Comparison of ENCODE assay signal across 23 cellular contexts in the genomic region with DNA sequence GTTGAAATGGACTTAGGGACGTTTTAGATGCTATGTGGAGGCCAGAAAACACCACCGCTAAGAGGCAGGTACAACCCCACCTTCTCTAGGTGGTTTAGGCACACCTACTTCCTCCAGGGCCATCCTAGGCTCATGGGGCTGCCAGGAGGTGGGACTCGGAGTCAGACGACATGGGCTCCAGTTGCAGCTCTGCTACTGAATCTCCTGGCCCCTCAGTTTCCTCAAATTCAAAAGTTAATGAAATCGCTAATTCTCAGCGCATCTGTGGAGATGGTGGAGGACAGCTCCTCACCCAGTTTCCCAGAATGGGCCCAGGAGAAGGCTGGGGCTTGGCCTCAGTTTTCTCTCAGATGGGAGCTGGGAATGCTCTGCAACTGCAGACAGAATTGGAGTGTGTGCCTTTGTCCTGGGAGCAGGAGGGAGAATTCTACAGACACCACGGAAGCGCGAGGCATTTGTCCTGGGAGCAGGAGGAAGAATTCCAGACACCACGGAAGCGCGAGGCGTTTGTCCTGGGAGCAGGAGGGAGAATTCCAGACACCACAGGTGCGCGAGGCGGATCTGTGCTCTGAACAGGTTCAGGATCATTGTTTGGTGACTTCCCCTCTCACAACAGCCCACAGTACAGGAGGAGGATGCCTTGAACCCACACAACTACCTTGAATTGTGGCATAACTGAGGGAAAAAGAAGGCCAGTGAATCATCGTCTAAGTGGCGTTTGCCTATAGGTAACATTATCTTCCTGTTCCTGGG.
DNase-seq lines count a peak whose midpoint lies in the region; TF ChIP-seq lines count a peak whose summit lies in the region.
"Had no signal": no experiment of that assay in that cellular context is flagged by ENCODE, and none has a peak within 500 bp of the region (broad histone marks: within the 10 kb centered on the region; RNA-seq: fewer than 3 reads in every experiment).

No MANE protein-coding gene starts in this region.

- in situ Hi-C loops in HAP-1 (cut with MboI; ENCODE audit: low sequenced_read_pairs) = no loop called here

- no peak overlapping the region for H3K9ac ChIP-seq in neural progenitor cell
- H3K9ac ChIP-seq: BLaER1 treated with 17β-estradiol and CSF1 and Interleukin-3, amounts not matched to agents 10 nM and 100 nM had no signal

- H3K4me1 ChIP-seq in right atrium auricular region (no peaks in the 10 kb centered on the region), neural progenitor cell (peaks cover 8% of the 10 kb centered on the region), HAP-1 (no peaks in the 10 kb centered on the region)

- no peak overlapping the region for H2AFZ ChIP-seq in neural progenitor cell (replicated peaks)

- H3K27ac Mint-ChIP-seq in neural progenitor cell = no peak overlapping the region
- H3K27ac Mint-ChIP-seq: CD4-positive, alpha-beta T cell had no signal

- no peaks in the 10 kb centered on the region for H3K79me2 ChIP-seq in neural progenitor cell (ENCODE audit: low read depth)

- TF ChIP-seq CTCF in right atrium auricular region (IDR thresholded peaks at IDR 0.05) = no peak
- no peak for TF ChIP-seq CTCF in neural progenitor cell (IDR thresholded peaks at IDR 0.05)

- H3K9me3 ChIP-seq in right atrium auricular region (no peaks in the 10 kb centered on the region), neural progenitor cell (ENCODE audit: low read depth) (no peaks in the 10 kb centered on the region), HAP-1 (no peaks in the 10 kb centered on the region)
- H3K9me3 ChIP-seq: BLaER1 treated with 17β-estradiol and CSF1 and Interleukin-3, amounts not matched to agents 10 nM and 100 nM had no signal

- H3K4me1 Mint-ChIP-seq in neural progenitor cell = peaks cover 14% of the 10 kb centered on the region

- no peaks in the 10 kb centered on the region for H3F3A ChIP-seq in neural progenitor cell (ENCODE audit: low read depth)

- intact Hi-C loops in cardiac septum (cut with DNase I) = no loop called here

- H3K4me3 ChIP-seq in right atrium auricular region = no peak overlapping the region
- H3K4me3 ChIP-seq in neural progenitor cell = no peak overlapping the region
- no peak overlapping the region for H3K4me3 ChIP-seq in HAP-1
- H3K4me3 ChIP-seq: BLaER1 treated with 17β-estradiol and CSF1 and Interleukin-3, amounts not matched to agents 10 nM and 100 nM; GM12878; SK-N-MC had no signal

- H3K4me2 ChIP-seq in neural progenitor cell = peak overlapping the region; percentile 8

- H3K27me3 ChIP-seq in right atrium auricular region (no peaks in the 10 kb centered on the region), neural progenitor cell (peaks cover 29% of the 10 kb centered on the region), HAP-1 (ENCODE audit: low read depth) (no peaks in the 10 kb centered on the region)

- no peaks in the 10 kb centered on the region for H3K9me3 Mint-ChIP-seq in neural progenitor cell
- H3K9me3 Mint-ChIP-seq: CD4-positive, alpha-beta T cell had no signal

- no peak overlapping the region for H3K27ac ChIP-seq in right atrium auricular region
- peak overlapping the region; percentile 14 for H3K27ac ChIP-seq in cingulate gyrus (ENCODE audit: low read depth, low read length)
- H3K27ac ChIP-seq in neural progenitor cell = no peak overlapping the region
- H3K27ac ChIP-seq: BLaER1 treated with 17β-estradiol and CSF1 and Interleukin-3, amounts not matched to agents 10 nM and 100 nM; HL-60; RWPE1; SK-N-MC had no signal

- no peaks in the 10 kb centered on the region for H3K36me3 Mint-ChIP-seq in neural progenitor cell

- DNase-seq in cardiac septum (ENCODE audit: low spot score) (peak; percentile 60), right atrium auricular region (ENCODE audit: low spot score) (no peak), neural progenitor cell (ENCODE audit: low spot score) (peak; percentile 35), NCI-H82 (lab: John Stamatoyannopoulos, UW) (no peak), HAP-1 (ENCODE audit: low spot score in 2 of 2) (no peak)
- DNase-seq in activated effector memory CD4-positive, alpha-beta T cell treated with Interleukin-2 at 50 U/mL for 16 hours = no peak
- no peak for DNase-seq in activated T-cell treated with anti-CD3 and anti-CD28 coated beads, Interleukin-2, amount 50 U/mL, for 1 hour
- DNase-seq: CD4-positive, alpha-beta T cell; DMS53; GDM1; Karpas-422; NCI-H1092 treated with DMSO at 0.1 percent for 48 hours; NCI-H1436; NCI-H187; NCI-H2107; NCI-H526 treated with DMSO at 0.1 percent for 48 hours; SHP77 had no signal

- H4K20me1 ChIP-seq in neural progenitor cell (ENCODE audit: low read depth) = no peaks in the 10 kb centered on the region
- H4K20me1 ChIP-seq: BLaER1 treated with 17β-estradiol and CSF1 and Interleukin-3, amounts not matched to agents 10 nM and 100 nM had no signal

- H3K36me3 ChIP-seq in right atrium auricular region (no peaks in the 10 kb centered on the region), neural progenitor cell (no peaks in the 10 kb centered on the region), HAP-1 (replicated peaks) (no peaks in the 10 kb centered on the region)
- H3K36me3 ChIP-seq: BLaER1 treated with 17β-estradiol and CSF1 and Interleukin-3, amounts not matched to agents 10 nM and 100 nM had no signal

- H3K27me3 Mint-ChIP-seq in neural progenitor cell (ENCODE audit: insufficient read depth, low read depth) = peaks cover 20% of the 10 kb centered on the region

- no peak overlapping the region for H3K4me3 Mint-ChIP-seq in neural progenitor cell
- H3K4me3 Mint-ChIP-seq: CD4-positive, alpha-beta T cell had no signal

Comparison
In these comparisons a context has a peak if more than half of its experiments do, and no peak if none do; other contexts are left out.
1. DNase-seq: peak in cardiac septum (single experiment) and neural progenitor cell (single experiment); none in right atrium auricular region (single experiment), activated effector memory CD4-positive, alpha-beta T cell treated with Interleukin-2 at 50 U/mL for 16 hours (single experiment), NCI-H82 (single experiment), activated T-cell treated with anti-CD3 and anti-CD28 coated beads, Interleukin-2, amount 50 U/mL, for 1 hour (single experiment) and HAP-1 (0 of 2).